In the genomic region with DNA sequence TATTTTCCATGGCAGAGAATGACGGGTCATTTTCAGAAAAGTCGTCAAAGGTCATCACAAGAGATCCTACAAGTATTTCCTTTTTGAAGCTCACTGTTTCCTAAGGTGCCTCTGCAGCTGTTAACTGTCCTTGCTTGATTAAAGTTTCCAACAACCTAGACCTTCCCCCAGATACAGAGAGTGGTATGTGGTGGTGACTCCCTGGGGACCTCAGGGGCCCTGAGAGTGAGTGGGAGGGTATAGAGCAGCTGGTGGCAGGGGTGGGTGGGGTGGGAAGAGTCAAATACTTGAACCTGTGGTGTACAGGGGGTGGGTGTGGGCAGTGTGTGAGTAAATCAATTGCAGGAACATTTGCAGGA, we compare ENCODE assay signal across 10 cellular contexts. TPM values are rescaled to one million over a fixed set of nuclear protein-coding genes. Genes with fewer than 3 reads are reported as not detected.
DNase-seq lines count a peak whose midpoint lies in the region; ATAC-seq and TF ChIP-seq lines count a peak whose summit lies in the region.
"Had no signal": no experiment of that assay in that cellular context is flagged by ENCODE, and none has a peak within 500 bp of the region (broad histone marks: within the 10 kb centered on the region; RNA-seq: fewer than 3 reads in every experiment).

No MANE protein-coding gene starts in this region.

- H3K4me1 Mint-ChIP-seq in HFFc6 (ENCODE audit: low read depth), result no peaks in the 10 kb centered on the region

- H3K4me3 ChIP-seq in right cardiac atrium (ENCODE audit: low read length) (no peak overlapping the region), H7 (ENCODE audit: insufficient read depth, low read depth, low read length) (no peak overlapping the region)

- no peaks in the 10 kb centered on the region; the same call in 1 of the 2 replicates for H3K36me3 Mint-ChIP-seq in HFFc6 (ENCODE audit: low read depth)

- intact Hi-C loops in right cardiac atrium (cut with DNase I), result no loop called here

- DNase-seq in hepatic stellate cell (ENCODE audit: low spot score) (peak; percentile 3), kidney tubule cell (ENCODE audit: low spot score) (no peak), right cardiac atrium (no peak), HFFc6 (no peak), H7 (no peak)
- DNase-seq: NCI-H1048, T-helper 9 cell had no signal

- WGBS in right cardiac atrium, result 57% methylated on average over 2 of the region's 2 CpGs

- ATAC-seq in GM18861 (IDR thresholded peaks at IDR 0.05; ENCODE audit: unreplicated experiment) (peak; percentile 39), GM21737 (IDR thresholded peaks at IDR 0.05; ENCODE audit: unreplicated experiment) (peak; percentile 40), HG03575 (IDR thresholded peaks at IDR 0.05; ENCODE audit: extremely low read depth, insufficient number of reproducible peaks, low FRiP score, unreplicated experiment) (peak; percentile 35), right cardiac atrium (no peak)

- no peak overlapping the region for H3K4me3 Mint-ChIP-seq in HFFc6

- no peaks in the 10 kb centered on the region for H3K9me3 Mint-ChIP-seq in HFFc6

- H3K27ac Mint-ChIP-seq in HFFc6, result no peak overlapping the region

- no peaks in the 10 kb centered on the region for H3K36me3 ChIP-seq in H7 (replicated peaks; ENCODE audit: control insufficient read depth, insufficient read depth, low read length)

- TF ChIP-seq CTCF in HFFc6 (IDR thresholded peaks at IDR 0.05), result no peak

- H3K4me1 ChIP-seq in right cardiac atrium (ENCODE audit: control insufficient read depth, insufficient read depth, low read length), result no peaks in the 10 kb centered on the region

- H3K27me3 ChIP-seq in right cardiac atrium (ENCODE audit: control insufficient read depth, insufficient read depth), result no peaks in the 10 kb centered on the region
- H3K27me3 ChIP-seq in H7 (ENCODE audit: control insufficient read depth, insufficient read depth, low read length), result peaks cover 35% of the 10 kb centered on the region

- H3K27me3 Mint-ChIP-seq in HFFc6 (ENCODE audit: insufficient read depth), result peaks cover 23% of the 10 kb centered on the region

- no peak overlapping the region for H3K27ac ChIP-seq in right cardiac atrium (ENCODE audit: low read length)

- no peaks in the 10 kb centered on the region for H3K9me3 ChIP-seq in right cardiac atrium (ENCODE audit: control insufficient read depth, low read length)

RNA-seq across cellular contexts. Expression of gene CD72, which starts 1.6 kb away (rescaled TPM):
- under 1 TPM; 0.58 to 0.68 (median 0.60) TPM for total RNA-seq in right cardiac atrium
- polyA plus RNA-seq in right cardiac atrium, result 0.66 TPM
- under 1 TPM; 0.37 to 0.87 (median 0.49) TPM for total RNA-seq in HFFc6 (2021; fragmentation: NEBNext Ultra II Directional; extraction: Animal tissue kit (Norgen Biotek cat#: 25700))
- total RNA-seq in H7 (2014; rRNA removed; shearing (Covaris generic)), result 1.9 and 4.6 TPM in 2 replicates

RNA-seq across cellular contexts. Expression of gene TESK1, which starts 14.7 kb away (rescaled TPM):
- 10 to 100 TPM; 25.0 to 35.3 (median 27.4) TPM for total RNA-seq in right cardiac atrium
- polyA plus RNA-seq in right cardiac atrium, result 30.5 TPM
- 10 to 100 TPM; 25.4 to 33.2 (median 28.5) TPM for total RNA-seq in HFFc6 (2021; fragmentation: NEBNext Ultra II Directional; extraction: Animal tissue kit (Norgen Biotek cat#: 25700))
- 6.0 and 11.9 TPM in 2 replicates for total RNA-seq in H7 (2014; rRNA removed; shearing (Covaris generic))

RNA-seq across cellular contexts. Expression of gene SIT1, which starts 31.0 kb away (rescaled TPM):
- total RNA-seq in right cardiac atrium, result 1 to 10 TPM in 1 of 4 donors, under 1 TPM in 1, not detected in 2; 0.26 to 1.5 TPM
- 0.14 TPM for polyA plus RNA-seq in right cardiac atrium
- total RNA-seq in HFFc6 (2021; fragmentation: NEBNext Ultra II Directional; extraction: Animal tissue kit (Norgen Biotek cat#: 25700)), result not detected
- 0.69 and 2.3 TPM in 2 replicates for total RNA-seq in H7 (2014; rRNA removed; shearing (Covaris generic))

RNA-seq across cellular contexts. Expression of gene RMRP, which starts 38.0 kb away (rescaled TPM):
- total RNA-seq in right cardiac atrium, result over 10,000 TPM; 19,654 to 22,919 (median 21,195) TPM
- 218 TPM for polyA plus RNA-seq in right cardiac atrium
- total RNA-seq in HFFc6 (2021; fragmentation: NEBNext Ultra II Directional; extraction: Animal tissue kit (Norgen Biotek cat#: 25700)), result over 10,000 TPM in 5 of 6 experiments, 1,000 to 10,000 TPM in 1; 9,197 to 39,404 (median 23,537) TPM
- 10,629 and 14,347 TPM in 2 replicates for total RNA-seq in H7 (2014; rRNA removed; shearing (Covaris generic))

RNA-seq across cellular contexts. Expression of gene CCDC107, which starts 38.3 kb away (rescaled TPM):
- total RNA-seq in right cardiac atrium, result 10 to 100 TPM; 54.7 to 61.6 (median 60.1) TPM
- 75.0 TPM for polyA plus RNA-seq in right cardiac atrium
- total RNA-seq in HFFc6 (2021; fragmentation: NEBNext Ultra II Directional; extraction: Animal tissue kit (Norgen Biotek cat#: 25700)), result 10 to 100 TPM; 22.5 to 29.8 (median 24.6) TPM
- total RNA-seq in H7 (2014; rRNA removed; shearing (Covaris generic)), result 4.1 and 9.3 TPM in 2 replicates

Comparison
In these comparisons a context has a peak if more than half of its experiments do, and no peak if none do; other contexts are left out.
1. ATAC-seq: peak in GM18861 (single experiment), GM21737 (single experiment) and HG03575 (single experiment); none in right cardiac atrium (0 of 2).